7 cellular contexts compared by ENCODE assay signal in genomic region chr10:96698305-96698704, GRCh38. TPM values are rescaled to one million over a fixed set of nuclear protein-coding genes. Genes with fewer than 3 reads are reported as not detected.
DNase-seq lines count a peak whose midpoint lies in the region; ATAC-seq and TF ChIP-seq lines count a peak whose summit lies in the region.
"Not testable (repeated sequence)": the region's sequence is repeated elsewhere in the genome, so short reads cannot be mapped to it uniquely, and the experiment has no call there.

No MANE protein-coding gene starts in this region.

- not testable (repeated sequence) for H3K9me2 ChIP-seq in DOHH2 (replicated peaks; ENCODE audit: control insufficient read depth, low read length)

- intact Hi-C loops in activated B cell treated with CpG ODN at 0.5 μM for 24 hours (cut with micrococcal nuclease), result not testable (repeated sequence)

- peaks cover 100% of the 10 kb centered on the region for H3K79me2 ChIP-seq in DOHH2 (ENCODE audit: control insufficient read depth, low read length)

- H3F3A ChIP-seq in DOHH2 (ENCODE audit: control insufficient read depth, insufficient read depth), result peaks cover 34% of the 10 kb centered on the region

- H3K36me3 ChIP-seq in DOHH2 (ENCODE audit: control insufficient read depth, low read length), result peaks cover 84% of the 10 kb centered on the region

- POLR2A ChIA-PET in activated B cell treated with CpG ODN at 0.5 μM for 24 hours (lab: Charles Lee), result interaction anchor here (1.1 to 3.3 kb wide), 6 partner anchors 11 to 134 kb away, joined by 3 to 33 read pairs (median 8); no protein-coding TSS in a partner anchor

- H3K9me3 Mint-ChIP-seq in IgD-negative memory B cell; activated B cell treated with CpG ODN at 0.5 μM for 24 hours; immature natural killer cell; natural killer cell treated with Interleukin-12 subunit alpha and Interleukin-12 subunit beta and Interleukin-15 and Interleukin-18, amount 100 ng/mL, for 72 hours; stimulated activated naive B cell treated with anti-CD40 and anti-IgM and Interleukin-4, amounts not matched to agents 10 μg/mL and 1 μg/mL and 100 μg/mL, for 72 hours: not testable (repeated sequence)

- H3K36me3 Mint-ChIP-seq in IgD-negative memory B cell (peaks cover 10% of the 10 kb centered on the region), activated B cell treated with CpG ODN at 0.5 μM for 24 hours (ENCODE audit: low read depth) (peaks cover 41% of the 10 kb centered on the region), immature natural killer cell (peaks cover 8 to 23% (median 12%) of the 10 kb centered on the region in 3 donors)
- peaks cover 14% of the 10 kb centered on the region for H3K36me3 Mint-ChIP-seq in natural killer cell treated with Interleukin-12 subunit alpha and Interleukin-12 subunit beta and Interleukin-15 and Interleukin-18, amount 100 ng/mL, for 72 hours
- peaks cover 27 to 42% of the 10 kb centered on the region in 2 donors for H3K36me3 Mint-ChIP-seq in stimulated activated naive B cell treated with anti-CD40 and anti-IgM and Interleukin-4, amounts not matched to agents 10 μg/mL and 1 μg/mL and 100 μg/mL, for 72 hours

- H3K9me3 ChIP-seq in DOHH2 (ENCODE audit: control insufficient read depth, insufficient read depth, low read length), result not testable (repeated sequence)

- H3K27ac Mint-ChIP-seq in IgD-negative memory B cell, result peak overlapping the region; percentile 85 to 96 (median 93)
- peak overlapping the region; percentile 92 for H3K27ac Mint-ChIP-seq in activated B cell treated with CpG ODN at 0.5 μM for 24 hours
- peak overlapping the region in 5 of 6 donors; percentile 81 to 100 (median 95) for H3K27ac Mint-ChIP-seq in immature natural killer cell
- peak overlapping the region; percentile 88 to 90 for H3K27ac Mint-ChIP-seq in natural killer cell treated with Interleukin-12 subunit alpha and Interleukin-12 subunit beta and Interleukin-15 and Interleukin-18, amount 100 ng/mL, for 72 hours
- peak overlapping the region; percentile 81 for H3K27ac Mint-ChIP-seq in stimulated activated naive B cell treated with anti-CD40 and anti-IgM and Interleukin-4, amounts not matched to agents 10 μg/mL and 1 μg/mL and 100 μg/mL, for 72 hours

- H3K4me1 ChIP-seq in DOHH2 (ENCODE audit: control insufficient read depth, low read length), result peaks cover 96% of the 10 kb centered on the region

- H3K27me3 ChIP-seq in DOHH2 (ENCODE audit: control insufficient read depth, low read length), result not testable (repeated sequence)

- H3K4me2 ChIP-seq in DOHH2 (ENCODE audit: low read length), result peak overlapping the region; percentile 93

- CTCF ChIA-PET in activated B cell treated with CpG ODN at 0.5 μM for 24 hours (lab: Charles Lee), result interaction anchor here (1.3 kb wide), 1 partner anchor 21 kb away, joined by 3 read pairs; no protein-coding TSS in a partner anchor

- peak overlapping the region; percentile 86 to 94 (median 90) for H3K4me3 Mint-ChIP-seq in IgD-negative memory B cell
- peak overlapping the region; percentile 84 for H3K4me3 Mint-ChIP-seq in activated B cell treated with CpG ODN at 0.5 μM for 24 hours
- not testable (repeated sequence) for H3K4me3 Mint-ChIP-seq in immature natural killer cell
- H3K4me3 Mint-ChIP-seq in natural killer cell treated with Interleukin-12 subunit alpha and Interleukin-12 subunit beta and Interleukin-15 and Interleukin-18, amount 100 ng/mL, for 72 hours, result peak overlapping the region; percentile 7
- peak overlapping the region; percentile 64 to 82 for H3K4me3 Mint-ChIP-seq in stimulated activated naive B cell treated with anti-CD40 and anti-IgM and Interleukin-4, amounts not matched to agents 10 μg/mL and 1 μg/mL and 100 μg/mL, for 72 hours

- H3K4me1 Mint-ChIP-seq in IgD-negative memory B cell (peaks cover 48 to 63% (median 61%) of the 10 kb centered on the region in 3 donors), activated B cell treated with CpG ODN at 0.5 μM for 24 hours (peaks cover 89% of the 10 kb centered on the region), immature natural killer cell (peaks cover 84 to 87% of the 10 kb centered on the region in 2 donors)
- H3K4me1 Mint-ChIP-seq in natural killer cell treated with Interleukin-12 subunit alpha and Interleukin-12 subunit beta and Interleukin-15 and Interleukin-18, amount 100 ng/mL, for 72 hours (ENCODE audit: low read depth in 2 of 2), result peaks cover 71 to 78% of the 10 kb centered on the region in 2 donors
- H3K4me1 Mint-ChIP-seq in stimulated activated naive B cell treated with anti-CD40 and anti-IgM and Interleukin-4, amounts not matched to agents 10 μg/mL and 1 μg/mL and 100 μg/mL, for 72 hours, result peaks cover 54 to 86% of the 10 kb centered on the region in 2 donors

- H3K27ac ChIP-seq in DOHH2 (ENCODE audit: low read depth, low read length), result peak overlapping the region; percentile 66

- H3K4me3 ChIP-seq in DOHH2 (ENCODE audit: low read length), result peak overlapping the region; percentile 82
- peak overlapping the region; percentile 48 for H3K4me3 ChIP-seq in GM12875 (ENCODE audit: low read depth, low read length)

- not testable (repeated sequence) for TF ChIP-seq CTCF in DOHH2 (IDR thresholded peaks at IDR 0.05; ENCODE audit: low read depth, low read length, poor library complexity, severe bottlenecking); GM12875 (IDR thresholded peaks at IDR 0.05; ENCODE audit: borderline replicate concordance, insufficient read depth, low read depth, low read length); activated B cell treated with CpG ODN at 0.5 μM for 24 hours (IDR thresholded peaks at IDR 0.05)

- ATAC-seq in activated B cell treated with CpG ODN at 0.5 μM for 24 hours (ENCODE audit: low read depth); natural killer cell treated with Interleukin-12 subunit alpha and Interleukin-12 subunit beta and Interleukin-15 and Interleukin-18, amount 100 ng/mL, for 72 hours; stimulated activated naive B cell treated with anti-CD40 and anti-IgM and Interleukin-4, amounts not matched to agents 10 μg/mL and 1 μg/mL and 100 μg/mL, for 72 hours (replicated peaks): not testable (repeated sequence)

- H4K20me1 ChIP-seq in DOHH2 (ENCODE audit: control insufficient read depth, insufficient read depth, low read depth, low read length), result peaks cover 20% of the 10 kb centered on the region

- H3K27me3 Mint-ChIP-seq in IgD-negative memory B cell; activated B cell treated with CpG ODN at 0.5 μM for 24 hours; immature natural killer cell (ENCODE audit: low read depth in 3 of 3); natural killer cell treated with Interleukin-12 subunit alpha and Interleukin-12 subunit beta and Interleukin-15 and Interleukin-18, amount 100 ng/mL, for 72 hours; stimulated activated naive B cell treated with anti-CD40 and anti-IgM and Interleukin-4, amounts not matched to agents 10 μg/mL and 1 μg/mL and 100 μg/mL, for 72 hours: not testable (repeated sequence)

- DNase-seq in activated B cell treated with CpG ODN at 0.5 μM for 24 hours; immature natural killer cell; natural killer cell treated with Interleukin-12 subunit alpha and Interleukin-12 subunit beta and Interleukin-15 and Interleukin-18, amount 100 ng/mL, for 72 hours (ENCODE audit: low spot score); stimulated activated naive B cell treated with anti-CD40 and anti-IgM and Interleukin-4, amounts not matched to agents 10 μg/mL and 1 μg/mL and 100 μg/mL, for 72 hours: not testable (repeated sequence)

RNA-seq across cellular contexts. Expression of gene PIK3AP1, which starts 22.0 kb away (rescaled TPM):
- polyA plus RNA-seq in IgD-negative memory B cell, result 174 TPM
- 156 and 157 TPM in 2 replicates for total RNA-seq in activated B cell treated with CpG ODN at 0.5 μM for 24 hours
- polyA plus RNA-seq in immature natural killer cell, result 100 to 1,000 TPM in 1 of 3 donors, 10 to 100 TPM in 2; 87.4 to 186 (median 98.3) TPM
- total RNA-seq in natural killer cell treated with Interleukin-12 subunit alpha and Interleukin-12 subunit beta and Interleukin-15 and Interleukin-18, amount 100 ng/mL, for 72 hours, result 100 to 1,000 TPM; 147 to 383 TPM
